Comparison of ENCODE assay signal across 19 cellular contexts in genomic region chr17:69150333-69150732, GRCh38. TPM values are rescaled to one million over a fixed set of nuclear protein-coding genes. Genes with fewer than 3 reads are reported as not detected.
DNase-seq lines count a peak whose midpoint lies in the region; ATAC-seq, FAIRE-seq and TF ChIP-seq lines count a peak whose summit lies in the region.
"Had no signal": no experiment of that assay in that cellular context is flagged by ENCODE, and none has a peak within 500 bp of the region (broad histone marks: within the 10 kb centered on the region; RNA-seq: fewer than 3 reads in every experiment).

No MANE protein-coding gene starts in this region.

- H3K9me1 ChIP-seq in IMR-90 (ENCODE audit: insufficient read depth, low read length) (no peaks in the 10 kb centered on the region), K562 (ENCODE audit: control insufficient read depth, insufficient read depth, low read length) (no peaks in the 10 kb centered on the region)

- H2AK5ac ChIP-seq in IMR-90 (ENCODE audit: low read depth, low read length): no peak overlapping the region

- in situ Hi-C loops in IMR-90 (cut with MboI; ENCODE audit: low sequenced_read_pairs) (no loop called here), K562 (cut with MboI) (no loop called here)

- TF ChIP-seq EP300 in K562 (IDR thresholded peaks at IDR 0.05; ENCODE audit: low read length): no peak

- H2BK5ac ChIP-seq in IMR-90 (ENCODE audit: low read depth, low read length, poor library complexity, severe bottlenecking): no peak overlapping the region

- no peak overlapping the region for H2BK20ac ChIP-seq in IMR-90 (ENCODE audit: low read depth, low read length)

- TF ChIP-seq RAD21 in IMR-90 (IDR thresholded peaks at IDR 0.05; ENCODE audit: low read length): no peak
- TF ChIP-seq RAD21 in K562 (CRISPR knock-in tag; conservative IDR thresholded peaks at IDR 0.05 in 1 of 2, IDR thresholded peaks at IDR 0.05 in 1 of 2): no peak

- H3K4me3 ChIP-seq in IMR-90 (ENCODE audit: insufficient read depth, low read depth, low read length): no peak overlapping the region
- H3K4me3 ChIP-seq in K562: no peak overlapping the region
- H3K4me3 ChIP-seq in tibial artery: no peak overlapping the region

- TF ChIP-seq POLR2A in IMR-90 (IDR thresholded peaks at IDR 0.05; ENCODE audit: low read depth, low read length): no peak
- no peak for TF ChIP-seq POLR2A in K562 (conservative IDR thresholded peaks at IDR 0.05)

- no peak overlapping the region for H2AFZ ChIP-seq in IMR-90 (replicated peaks; ENCODE audit: low read length, poor library complexity)
- H2AFZ ChIP-seq in K562 (ENCODE audit: low read depth, low read length): peak overlapping the region; percentile 61; the same call in 1 of the 2 replicates

- no peaks in the 10 kb centered on the region for H3K27me3 ChIP-seq in IMR-90 (ENCODE audit: control insufficient read depth, insufficient read depth, low read length)
- no peaks in the 10 kb centered on the region for H3K27me3 ChIP-seq in K562 (ENCODE audit: control insufficient read depth in 2 of 2, insufficient read depth in 2 of 2, low read length in 2 of 2)
- no peaks in the 10 kb centered on the region for H3K27me3 ChIP-seq in tibial artery

- BruUV-seq in IMR-90 (replicated peaks; lab: Mats Ljungman, UMichigan): no TSS peak
- no TSS peak for BruUV-seq in K562 (replicated peaks; lab: Mats Ljungman, UMichigan)

- intact Hi-C loops in IMR-90 (cut with micrococcal nuclease) (no loop called here), K562 (cut with micrococcal nuclease) (no loop called here), tibial artery (cut with DNase I; ENCODE audit: low total_unique reads) (no loop called here)

- no peak overlapping the region for H4K5ac ChIP-seq in IMR-90 (ENCODE audit: low read depth, low read length)

- dilution Hi-C loops in IMR-90 (cut with HindIII; ENCODE audit: low sequenced_read_pairs, unreplicated experiment): no loop called here

- H3K4me2 ChIP-seq in IMR-90 (ENCODE audit: low read depth, low read length): no peak overlapping the region
- no peak overlapping the region for H3K4me2 ChIP-seq in K562 (ENCODE audit: insufficient read depth, low read length)

- H3K79me1 ChIP-seq in IMR-90 (ENCODE audit: low read depth in 1 of 2, low read length in 2 of 2): no peaks in the 10 kb centered on the region

- no peak overlapping the region for H3K56ac ChIP-seq in IMR-90 (ENCODE audit: extremely low read depth, insufficient read depth, low read length)

- no peak overlapping the region for H2BK15ac ChIP-seq in IMR-90 (ENCODE audit: low read depth, low read length)

- H3K14ac ChIP-seq in IMR-90 (replicated peaks; ENCODE audit: low read depth, low read length): no peak overlapping the region

- H3K36me3 ChIP-seq in IMR-90 (ENCODE audit: control insufficient read depth, insufficient read depth, low read length) (no peaks in the 10 kb centered on the region), K562 (ENCODE audit: control insufficient read depth, insufficient read depth, low read length) (no peaks in the 10 kb centered on the region), tibial artery (peaks cover 0 to 8% (median 0%) of the 10 kb centered on the region in 3 donors)

- POLR2A ChIA-PET in IMR-90 (lab: Charles Lee; ENCODE audit: unreplicated experiment): no interaction called here
- POLR2A ChIA-PET in K562 (lab: Yijun Ruan, JAX): interaction anchor here (0.9 kb wide), 1 partner anchor 9 kb away, joined by 3 read pairs; the partner anchor contains the start of gene ABCA6

- H3K27ac ChIP-seq in IMR-90 (ENCODE audit: insufficient read depth, low read length): no peak overlapping the region
- H3K27ac ChIP-seq in K562 (ENCODE audit: extremely low read depth, low read depth, low read length): no peak overlapping the region
- H3K27ac ChIP-seq in tibial artery: no peak overlapping the region

- FAIRE-seq in K562 (lab: Jason Lieb, UNC): no peak
- FAIRE-seq in frontal cortex (lab: Jason Lieb, UNC): no peak
- FAIRE-seq: D721Med, GM12891, GM18507, H1 had no signal

- CTCF ChIA-PET in IMR-90 (lab: Yijun Ruan, JAX) (no interaction called here), K562 (lab: Yijun Ruan, JAX; ENCODE audit: low intra/inter-chr PET ratio) (no interaction called here)

- H3K4ac ChIP-seq in IMR-90 (ENCODE audit: low read depth, low read length): no peak overlapping the region

- no peak overlapping the region for H3K18ac ChIP-seq in IMR-90 (ENCODE audit: low read depth, low read length)

- H3K79me2 ChIP-seq in K562 (ENCODE audit: control insufficient read depth, insufficient read depth, low read length): no peaks in the 10 kb centered on the region

- no peak overlapping the region for H2BK120ac ChIP-seq in IMR-90 (ENCODE audit: low read depth, low read length)

- H3K9me3 ChIP-seq in IMR-90 (ENCODE audit: control insufficient read depth, insufficient read depth, low read length) (no peaks in the 10 kb centered on the region), K562 (replicated peaks; ENCODE audit: control insufficient read depth, insufficient read depth, low read depth, low read length) (no peaks in the 10 kb centered on the region), tibial artery (no peaks in the 10 kb centered on the region)
- H3K9me3 ChIP-seq: Caco-2 had no signal

- no peak overlapping the region for H3K9ac ChIP-seq in IMR-90 (ENCODE audit: low read depth, low read length)
- no peak overlapping the region for H3K9ac ChIP-seq in K562 (ENCODE audit: insufficient read depth in 1 of 2, low read depth in 2 of 2, low read length in 2 of 2)

- H3K4me1 ChIP-seq in IMR-90 (ENCODE audit: control insufficient read depth, insufficient read depth, low read length) (no peaks in the 10 kb centered on the region), K562 (replicated peaks in 1 of 2; ENCODE audit: control insufficient read depth in 2 of 2, insufficient read depth in 2 of 2, low read length in 2 of 2) (no peaks in the 10 kb centered on the region), tibial artery (no peaks in the 10 kb centered on the region)
- H3K4me1 ChIP-seq: Caco-2 had no signal

- H4K20me1 ChIP-seq in IMR-90 (ENCODE audit: insufficient read depth, low read length) (no peaks in the 10 kb centered on the region), K562 (replicated peaks; ENCODE audit: control insufficient read depth, insufficient read depth, low read length) (no peaks in the 10 kb centered on the region)

- no peak for TF ChIP-seq CTCF in IMR-90 (conservative IDR thresholded peaks at IDR 0.05; ENCODE audit: low read depth, low read length)
- no peak for TF ChIP-seq CTCF in K562 (IDR thresholded peaks at IDR 0.05 in 2 of 3, conservative IDR thresholded peaks at IDR 0.05 in 1 of 3; ENCODE audit: insufficient read depth in 2 of 3, low read depth in 1 of 3, low read length in 3 of 3)
- no peak for TF ChIP-seq CTCF in tibial artery (IDR thresholded peaks at IDR 0.05)

- H2AK9ac ChIP-seq in IMR-90 (replicated peaks; ENCODE audit: low read depth, low read length, poor library complexity): no peak overlapping the region

- no peak overlapping the region for H4K8ac ChIP-seq in IMR-90 (ENCODE audit: low read depth in 2 of 2, low read length in 2 of 2)

- H3K23ac ChIP-seq in IMR-90 (ENCODE audit: low read depth, low read length): no peak overlapping the region

- no peak overlapping the region for H4K91ac ChIP-seq in IMR-90 (ENCODE audit: insufficient read depth, low read depth, low read length)

- no peak for ATAC-seq in IMR-90 (ENCODE audit: low read depth)
- no peak for ATAC-seq in K562
- no peak for ATAC-seq in GM21786 (IDR thresholded peaks at IDR 0.05; ENCODE audit: unreplicated experiment)

- DNase-seq in IMR-90 (no peak), K562 (ENCODE audit: extremely low read depth in 1 of 4, low spot score in 3 of 4) (no peak), iris pigment epithelial cell (ENCODE audit: low read depth) (peak; percentile 10), frontal cortex (ENCODE audit: low spot score in 2 of 2) (no peak), tibial artery (no peak)
- DNase-seq: C1 segment of cervical spinal cord, Caco-2, DMS 273 treated with DMSO at 0.1 percent for 48 hours, DMS79, GF-D8, H7, HCEC 1CT had no signal

- 100% methylated on average over 1 of the region's 1 CpG; no CpG with 5 or more reads in 1 of the 2 experiments for WGBS in IMR-90 (ENCODE audit: extremely low coverage in 2 of 2, insufficient read length in 1 of 2), 2 experiments
- WGBS in K562 (ENCODE audit: insufficient coverage, low coverage, missing lambda C conversion rate): 40% methylated on average over 1 of the region's 1 CpG

TF ChIP-seq in IMR-90, 13 proteins besides CTCF, POLR2A, EP300 and RAD21:
- TF ChIP-seq CEBPB (IDR thresholded peaks at IDR 0.05; ENCODE audit: low read depth, low read length): peak; percentile 16; the same call in 1 of the 2 replicates
- TF ChIP-seq MAFK (IDR thresholded peaks at IDR 0.05; ENCODE audit: low read depth, low read length): no peak

RNA-seq across cellular contexts. Expression of gene ABCA6, which starts 8.6 kb away (rescaled TPM):
- under 0.01 TPM in 2 replicates for total RNA-seq in IMR-90 (2012; rRNA removed)
- not detected in 2 replicates for polyA plus RNA-seq in IMR-90 (2012; rRNA removed)
- polyA plus RNA-seq in IMR-90 (2012; cell fraction: cytosol; rRNA removed): not detected in 2 replicates
- 0.19 TPM in 1 of 2 replicates, not detected in the other for polyA plus RNA-seq in IMR-90 (2012; cell fraction: nucleus; rRNA removed; ENCODE audit: low replicate concordance)
- total RNA-seq in K562 (2011; cell fraction: chromatin; rRNA removed; ENCODE audit: low replicate concordance): 0.37 and 1.0 TPM in 2 replicates
- total RNA-seq in K562 (2011; cell fraction: nucleolus; rRNA removed): 0.17 and 0.39 TPM in 2 replicates
- total RNA-seq in K562 (2011; cell fraction: nucleoplasm; rRNA removed): 0.31 and 0.59 TPM in 2 replicates
- 0.12 and 0.23 TPM in 2 replicates for total RNA-seq in K562 (2014; rRNA removed)
- total RNA-seq in K562 (2014; rRNA removed; fragmentation: Illumina TruSeq; extraction: Trizol): 0.22 and 0.29 TPM in 2 replicates
- 0.11 and 0.34 TPM in 2 replicates for total RNA-seq in K562 (2015; rRNA removed; fragmentation: Illumina TruSeq; extraction: Trizol)
- total RNA-seq in K562 (2021): 0.02 and 0.73 TPM in 2 replicates
- 0.15 and 0.17 TPM in 2 replicates for polyA plus RNA-seq in K562 (2011; rRNA removed)
- 0.04 and 0.09 TPM in 2 replicates for polyA plus RNA-seq in K562 (2011; cell fraction: cytosol; rRNA removed)
- 0.13 and 0.25 TPM in 2 replicates for polyA plus RNA-seq in K562 (2011; cell fraction: nucleus; rRNA removed)
- 0.14 TPM in 2 replicates for polyA plus RNA-seq in K562 (2012)
- polyA plus RNA-seq in K562 (2014; fragmentation: Illumina TruSeq; extraction: Trizol): 0.06 and 0.12 TPM in 2 replicates
- polyA plus RNA-seq in K562 (2014; fragmentation: Nextera tagmentation; extraction: Ambion mirVana): under 1 TPM; 0.08 to 0.15 TPM
- polyA plus RNA-seq in K562 (2014; rRNA removed): 0.05 and 0.13 TPM in 2 replicates
- 0.15 and 0.21 TPM in 2 replicates for polyA minus RNA-seq in K562 (2011; rRNA and poly(A)+ RNA removed)
- not detected in 2 replicates for polyA minus RNA-seq in K562 (2011; cell fraction: cytosol; rRNA and poly(A)+ RNA removed)
- polyA minus RNA-seq in K562 (2011; cell fraction: nucleus; rRNA and poly(A)+ RNA removed): 0.13 and 0.44 TPM in 2 replicates
- 3.7 TPM for total RNA-seq in frontal cortex
- total RNA-seq: A172, H1, H7 had no signal
- polyA plus RNA-seq: CD4-positive, alpha-beta memory T cell; H1 had no signal
